ENCODE assay signal across 11 cellular contexts in genomic region chrX:69137371-69137881, GRCh38. TPM values are rescaled to one million over a fixed set of nuclear protein-coding genes. Genes with fewer than 3 reads are reported as not detected.
A peak's percentile ranks its signal among the peaks of the same experiment; 100 is the strongest.
DNase-seq lines count a peak whose midpoint lies in the region; ATAC-seq and TF ChIP-seq lines count a peak whose summit lies in the region.
"Had no signal": no experiment of that assay in that cellular context is flagged by ENCODE, and none has a peak within 500 bp of the region (broad histone marks: within the 10 kb centered on the region; RNA-seq: fewer than 3 reads in every experiment).

No MANE protein-coding gene starts in this region.

- H3K9me3 ChIP-seq in esophagus squamous epithelium (no peaks in the 10 kb centered on the region), tibial nerve (no peaks in the 10 kb centered on the region)

- TF ChIP-seq CTCF in esophagus squamous epithelium (IDR thresholded peaks at IDR 0.05), result no peak
- TF ChIP-seq CTCF in mesothelial cell of epicardium (IDR thresholded peaks at IDR 0.05; ENCODE audit: unreplicated experiment), result no peak
- TF ChIP-seq CTCF in tibial nerve (IDR thresholded peaks at IDR 0.05), result peak in 1 of 5 experiments; percentile 16

- H3K4me1 ChIP-seq in esophagus squamous epithelium (peaks cover 0 to 10% (median 0%) of the 10 kb centered on the region in 3 donors), tibial nerve (peaks cover 0 to 58% (median 2%) of the 10 kb centered on the region in 4 donors)

- no peaks in the 10 kb centered on the region for H3K27me3 Mint-ChIP-seq in mesothelial cell of epicardium (ENCODE audit: low read depth)

- DNase-seq in M059J (ENCODE audit: low read depth) (peak; percentile 48), esophagus squamous epithelium (lab: John Stamatoyannopoulos, UW) (no peak), mesothelial cell of epicardium (ENCODE audit: low spot score in 2 of 2, unreplicated experiment in 2 of 2) (no peak), tibial nerve (ENCODE audit: low spot score in 2 of 2) (peak in 1 of 2 donors; percentile 26), posterior cingulate gyrus (no peak), activated gamma-delta T cell treated with Interleukin-2 at 50 U/mL for 16 hours (no peak)
- DNase-seq: activated naive CD8-positive, alpha-beta T cell treated with anti-CD3 and anti-CD28 coated beads, Interleukin-2, amount 10 ng/mL, durations not matched to agents 7 days and 5 days; WERI-Rb-1 had no signal

- peaks cover 3% of the 10 kb centered on the region for H3K9me3 Mint-ChIP-seq in mesothelial cell of epicardium
- H3K9me3 Mint-ChIP-seq: activated naive CD8-positive, alpha-beta T cell treated with anti-CD3 and anti-CD28 coated beads, Interleukin-2, amount 10 ng/mL, durations not matched to agents 7 days and 5 days had no signal

- H3K4me1 Mint-ChIP-seq in mesothelial cell of epicardium, result peaks cover 45% of the 10 kb centered on the region
- H3K4me1 Mint-ChIP-seq: activated naive CD8-positive, alpha-beta T cell treated with anti-CD3 and anti-CD28 coated beads, Interleukin-2, amount 10 ng/mL, durations not matched to agents 7 days and 5 days had no signal

- peak overlapping the region; percentile 49 for H3K4me3 Mint-ChIP-seq in mesothelial cell of epicardium
- H3K4me3 Mint-ChIP-seq: activated naive CD8-positive, alpha-beta T cell treated with anti-CD3 and anti-CD28 coated beads, Interleukin-2, amount 10 ng/mL, durations not matched to agents 7 days and 5 days had no signal

- peak in 1 of 2 donors; percentile 37 for TF ChIP-seq EP300 in tibial nerve (IDR thresholded peaks at IDR 0.05)

- H3K27ac ChIP-seq in esophagus squamous epithelium, result peak overlapping the region; percentile 19 to 71 (median 52)
- peak overlapping the region; percentile 50 to 89 (median 78) for H3K27ac ChIP-seq in tibial nerve
- H3K27ac ChIP-seq: WERI-Rb-1 had no signal

- intact Hi-C loops in esophagus squamous epithelium (cut with DNase I) (no loop called here), posterior cingulate gyrus (cut with DNase I) (no loop called here)

- H3K36me3 ChIP-seq in esophagus squamous epithelium (no peaks in the 10 kb centered on the region), tibial nerve (no peaks in the 10 kb centered on the region)
- H3K36me3 ChIP-seq: WERI-Rb-1 had no signal

- H3K4me3 ChIP-seq in esophagus squamous epithelium, result peak overlapping the region in 2 of 4 donors; percentile 20 to 30
- peak overlapping the region in 2 of 4 donors; percentile 4 to 40 for H3K4me3 ChIP-seq in tibial nerve

- H3K27ac Mint-ChIP-seq in mesothelial cell of epicardium, result peak overlapping the region; percentile 96
- H3K27ac Mint-ChIP-seq: activated naive CD8-positive, alpha-beta T cell treated with anti-CD3 and anti-CD28 coated beads, Interleukin-2, amount 10 ng/mL, durations not matched to agents 7 days and 5 days had no signal

- no peaks in the 10 kb centered on the region for H3K36me3 Mint-ChIP-seq in mesothelial cell of epicardium
- H3K36me3 Mint-ChIP-seq: activated naive CD8-positive, alpha-beta T cell treated with anti-CD3 and anti-CD28 coated beads, Interleukin-2, amount 10 ng/mL, durations not matched to agents 7 days and 5 days had no signal

- no peak for ATAC-seq in GM18868 (IDR thresholded peaks at IDR 0.05; ENCODE audit: unreplicated experiment)
- ATAC-seq in HG03571 (IDR thresholded peaks at IDR 0.05; ENCODE audit: unreplicated experiment), result no peak
- ATAC-seq: left lobe of liver had no signal

- no peak for TF ChIP-seq POLR2A in esophagus squamous epithelium (IDR thresholded peaks at IDR 0.05)
- no peak for TF ChIP-seq POLR2A in tibial nerve (IDR thresholded peaks at IDR 0.05)

- 60% methylated on average over 1 of the region's 10 CpGs; no CpG with 5 or more reads in 1 of the 2 donors for WGBS in esophagus squamous epithelium, 2 donors
- 29 to 45% methylated on average over 8 to 10 of the region's 10 CpGs for WGBS in tibial nerve, 2 donors

- no peaks in the 10 kb centered on the region for H3K27me3 ChIP-seq in esophagus squamous epithelium
- peaks cover 0 to 32% of the 10 kb centered on the region in 2 donors for H3K27me3 ChIP-seq in tibial nerve

RNA-seq across cellular contexts. Expression of gene PJA1, which starts 27.8 kb away (rescaled TPM):
- 38.9 and 58.4 TPM in 2 replicates for total RNA-seq in M059J (2014; rRNA removed; shearing (Covaris generic))
- total RNA-seq in esophagus squamous epithelium (10 to 100 TPM in 3 of 4 donors, 1 to 10 TPM in 1; 7.5 to 24.2 (median 15.8) TPM), mesothelial cell of epicardium (34.8 to 37.5 TPM (median 37.2 TPM) in 3 replicates), tibial nerve (10 to 100 TPM; 22.8 to 45.0 (median 32.7) TPM)
